In the genomic region with DNA sequence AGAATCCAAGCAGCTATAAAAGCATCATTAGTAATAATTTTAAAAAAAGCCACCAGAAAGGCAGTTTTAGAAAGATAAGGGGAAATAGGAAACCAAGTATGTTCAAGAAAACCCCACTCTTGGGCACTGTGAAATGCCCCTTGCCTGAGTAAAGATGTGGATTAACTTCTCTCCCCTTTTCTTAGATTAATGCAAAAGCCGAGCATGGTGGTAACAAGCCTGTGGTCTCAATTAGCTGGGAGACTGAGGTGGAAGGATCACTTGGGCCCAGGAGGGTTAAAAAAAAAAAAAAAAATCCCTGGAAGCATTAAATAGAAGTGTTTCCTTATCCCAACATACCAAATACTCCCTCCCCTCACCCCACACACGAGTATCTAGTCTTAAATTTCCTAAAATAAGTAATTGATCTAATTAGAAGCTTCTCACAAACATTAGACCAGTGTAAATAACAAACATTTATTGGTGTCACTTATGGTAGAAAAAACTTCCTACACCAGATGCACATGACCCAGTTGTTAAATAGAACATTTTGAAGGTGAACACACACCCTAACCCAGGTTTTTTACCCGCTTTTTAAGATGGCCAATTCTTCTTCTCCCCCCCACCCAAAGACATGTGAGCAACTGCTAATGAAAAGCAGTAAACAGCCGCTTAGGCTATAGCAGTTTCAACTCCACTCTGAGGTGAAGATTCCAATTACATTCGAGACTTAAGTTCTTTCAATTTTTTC, we compare ENCODE assay signal across 9 cellular contexts. TPM values are rescaled to one million over a fixed set of nuclear protein-coding genes. Genes with fewer than 3 reads are reported as not detected.
DNase-seq lines count a peak whose midpoint lies in the region; ATAC-seq and TF ChIP-seq lines count a peak whose summit lies in the region.
"Had no signal": no experiment of that assay in that cellular context is flagged by ENCODE, and none has a peak within 500 bp of the region (broad histone marks: within the 10 kb centered on the region; RNA-seq: fewer than 3 reads in every experiment).

No MANE protein-coding gene starts in this region.

- H3K27me3 Mint-ChIP-seq in activated naive CD4-positive, alpha-beta T cell treated with anti-CD3 and anti-CD28 coated beads, Interleukin-2, amount 10 ng/mL, durations not matched to agents 7 days and 5 days, result peaks cover under 1% of the 10 kb centered on the region
- H3K27me3 Mint-ChIP-seq in activated B cell treated with CpG ODN at 0.5 μM for 24 hours, result no peaks in the 10 kb centered on the region
- H3K27me3 Mint-ChIP-seq in stimulated activated naive CD8-positive, alpha-beta T cell treated with anti-CD3 and anti-CD28 coated beads, Interleukin-15, amount 100 ng/mL, for 72 hours, result no peaks in the 10 kb centered on the region

- H3K4me3 Mint-ChIP-seq in activated naive CD4-positive, alpha-beta T cell treated with anti-CD3 and anti-CD28 coated beads, Interleukin-2, amount 10 ng/mL, durations not matched to agents 7 days and 5 days, result peak overlapping the region; percentile 26
- peak overlapping the region; percentile 8 for H3K4me3 Mint-ChIP-seq in activated B cell treated with CpG ODN at 0.5 μM for 24 hours
- peak overlapping the region; percentile 87 to 94 for H3K4me3 Mint-ChIP-seq in stimulated activated naive CD8-positive, alpha-beta T cell treated with anti-CD3 and anti-CD28 coated beads, Interleukin-15, amount 100 ng/mL, for 72 hours

- H3K27me3 ChIP-seq in MG63, result no peaks in the 10 kb centered on the region
- H3K27me3 ChIP-seq: Peyer's patch had no signal

- H3K4me3 ChIP-seq in fibroblast of the aortic adventitia (ENCODE audit: low read depth, low read length) (peak overlapping the region; percentile 57), MG63 (no peak overlapping the region; the same call in 1 of the 2 replicates)
- H3K4me3 ChIP-seq: Peyer's patch had no signal

- no peaks in the 10 kb centered on the region for H3K9me3 ChIP-seq in MG63
- H3K9me3 ChIP-seq: Peyer's patch had no signal

- no peaks in the 10 kb centered on the region for H3K9me3 Mint-ChIP-seq in activated naive CD4-positive, alpha-beta T cell treated with anti-CD3 and anti-CD28 coated beads, Interleukin-2, amount 10 ng/mL, durations not matched to agents 7 days and 5 days
- H3K9me3 Mint-ChIP-seq in activated B cell treated with CpG ODN at 0.5 μM for 24 hours, result no peaks in the 10 kb centered on the region
- H3K9me3 Mint-ChIP-seq in stimulated activated naive CD8-positive, alpha-beta T cell treated with anti-CD3 and anti-CD28 coated beads, Interleukin-15, amount 100 ng/mL, for 72 hours, result no peaks in the 10 kb centered on the region

- no peak for ATAC-seq in activated B cell treated with CpG ODN at 0.5 μM for 24 hours (ENCODE audit: low read depth)
- ATAC-seq in stimulated activated naive CD8-positive, alpha-beta T cell treated with anti-CD3 and anti-CD28 coated beads, Interleukin-15, amount 100 ng/mL, for 72 hours, result no peak

- H3K36me3 ChIP-seq in MG63, result peaks cover 79% of the 10 kb centered on the region

- no peak for TF ChIP-seq CTCF in activated B cell treated with CpG ODN at 0.5 μM for 24 hours (IDR thresholded peaks at IDR 0.05)
- no peak for TF ChIP-seq CTCF in fibroblast of the aortic adventitia (IDR thresholded peaks at IDR 0.05; ENCODE audit: insufficient read depth, low read length)

- H3K4me1 Mint-ChIP-seq in activated naive CD4-positive, alpha-beta T cell treated with anti-CD3 and anti-CD28 coated beads, Interleukin-2, amount 10 ng/mL, durations not matched to agents 7 days and 5 days, result peaks cover 50% of the 10 kb centered on the region
- H3K4me1 Mint-ChIP-seq in activated B cell treated with CpG ODN at 0.5 μM for 24 hours, result peaks cover 54% of the 10 kb centered on the region
- H3K4me1 Mint-ChIP-seq in stimulated activated naive CD8-positive, alpha-beta T cell treated with anti-CD3 and anti-CD28 coated beads, Interleukin-15, amount 100 ng/mL, for 72 hours, result peaks cover 54% of the 10 kb centered on the region

- CTCF ChIA-PET in activated naive CD4-positive, alpha-beta T cell treated with anti-CD3 and anti-CD28 coated beads, Interleukin-2, amount 10 ng/mL, durations not matched to agents 7 days and 5 days (lab: Charles Lee), result interaction anchor here (0.9 kb wide), 1 partner anchor 125 kb away, joined by 4 read pairs; no protein-coding TSS in a partner anchor
- CTCF ChIA-PET in activated B cell treated with CpG ODN at 0.5 μM for 24 hours (lab: Charles Lee), result interaction anchor here (0.6 kb wide), 1 partner anchor 574 kb away, joined by 7 read pairs; no protein-coding TSS in a partner anchor

- DNase-seq in activated naive CD4-positive, alpha-beta T cell treated with anti-CD3 and anti-CD28 coated beads, Interleukin-2, amount 10 ng/mL, durations not matched to agents 7 days and 5 days, result no peak
- DNase-seq in activated naive CD4-positive, alpha-beta T cell (lab: John Stamatoyannopoulos, UW), result no peak
- DNase-seq in activated B cell treated with CpG ODN at 0.5 μM for 24 hours (no peak), fibroblast of the aortic adventitia (ENCODE audit: low read depth) (peak; percentile 18), D341Med (ENCODE audit: low spot score) (no peak), MG63 (no peak)
- peak in 1 of 2 donors; percentile 14 for DNase-seq in stimulated activated naive CD8-positive, alpha-beta T cell treated with anti-CD3 and anti-CD28 coated beads, Interleukin-15, amount 100 ng/mL, for 72 hours
- DNase-seq in stimulated activated CD4-positive, alpha-beta T cell treated with anti-CD3 and anti-CD28 coated beads, Interleukin-4, amount 100 ng/mL, for 1 hour, result no peak
- DNase-seq: Peyer's patch had no signal

- intact Hi-C loops in activated B cell treated with CpG ODN at 0.5 μM for 24 hours (cut with micrococcal nuclease), result no loop called here

- POLR2A ChIA-PET in activated B cell treated with CpG ODN at 0.5 μM for 24 hours (lab: Charles Lee), result interaction anchor here (0.6 to 0.7 kb wide), 2 partner anchors 83 to 374 kb away, joined by 3 to 7 read pairs; no protein-coding TSS in a partner anchor

- peaks cover 67% of the 10 kb centered on the region for H3K36me3 Mint-ChIP-seq in activated naive CD4-positive, alpha-beta T cell treated with anti-CD3 and anti-CD28 coated beads, Interleukin-2, amount 10 ng/mL, durations not matched to agents 7 days and 5 days
- peaks cover 81% of the 10 kb centered on the region for H3K36me3 Mint-ChIP-seq in activated B cell treated with CpG ODN at 0.5 μM for 24 hours (ENCODE audit: low read depth)

- no peak overlapping the region for H3K27ac Mint-ChIP-seq in activated naive CD4-positive, alpha-beta T cell treated with anti-CD3 and anti-CD28 coated beads, Interleukin-2, amount 10 ng/mL, durations not matched to agents 7 days and 5 days
- no peak overlapping the region for H3K27ac Mint-ChIP-seq in activated B cell treated with CpG ODN at 0.5 μM for 24 hours
- peak overlapping the region; percentile 70 to 100 for H3K27ac Mint-ChIP-seq in stimulated activated naive CD8-positive, alpha-beta T cell treated with anti-CD3 and anti-CD28 coated beads, Interleukin-15, amount 100 ng/mL, for 72 hours

RNA-seq across cellular contexts. Expression of a gene that starts 5.2 kb away (rescaled TPM):
- total RNA-seq in activated B cell treated with CpG ODN at 0.5 μM for 24 hours (118 and 119 TPM in 2 replicates), fibroblast of the aortic adventitia (ENCODE audit: low replicate concordance) (126 and 128 TPM in 2 replicates)
- 117 and 156 TPM in 2 replicates for total RNA-seq in MG63 (2014; rRNA removed; shearing (Covaris generic); ENCODE audit: low replicate concordance)

RNA-seq across cellular contexts. Expression of a gene that starts 25.7 kb away (rescaled TPM):
- 46.6 and 53.9 TPM in 2 replicates for total RNA-seq in activated B cell treated with CpG ODN at 0.5 μM for 24 hours
- 52.7 and 53.1 TPM in 2 replicates for total RNA-seq in fibroblast of the aortic adventitia (ENCODE audit: low replicate concordance)
- 27.5 and 31.4 TPM in 2 replicates for total RNA-seq in MG63 (2014; rRNA removed; shearing (Covaris generic); ENCODE audit: low replicate concordance)

RNA-seq across cellular contexts. Expression of a gene that starts 35.6 kb away (rescaled TPM):
- total RNA-seq in activated B cell treated with CpG ODN at 0.5 μM for 24 hours (19.1 and 19.4 TPM in 2 replicates), fibroblast of the aortic adventitia (ENCODE audit: low replicate concordance) (9.2 and 25.2 TPM in 2 replicates)
- total RNA-seq in MG63 (2014; rRNA removed; shearing (Covaris generic); ENCODE audit: low replicate concordance), result 50.4 and 74.2 TPM in 2 replicates

RNA-seq across cellular contexts. Expression of a gene that starts 46.4 kb away (rescaled TPM):
- total RNA-seq in activated B cell treated with CpG ODN at 0.5 μM for 24 hours, result 41.2 and 47.0 TPM in 2 replicates
- 28.0 and 28.5 TPM in 2 replicates for total RNA-seq in fibroblast of the aortic adventitia (ENCODE audit: low replicate concordance)
- total RNA-seq in MG63 (2014; rRNA removed; shearing (Covaris generic); ENCODE audit: low replicate concordance), result 17.0 and 23.4 TPM in 2 replicates

Comparison
In these comparisons a context has a peak if more than half of its experiments do, and no peak if none do; other contexts are left out.
1. H3K27ac Mint-ChIP-seq: peak in stimulated activated naive CD8-positive, alpha-beta T cell treated with anti-CD3 and anti-CD28 coated beads, Interleukin-15, amount 100 ng/mL, for 72 hours (2 of 2); none in activated naive CD4-positive, alpha-beta T cell treated with anti-CD3 and anti-CD28 coated beads, Interleukin-2, amount 10 ng/mL, durations not matched to agents 7 days and 5 days (single experiment) and activated B cell treated with CpG ODN at 0.5 μM for 24 hours (single experiment).
2. H3K4me3 Mint-ChIP-seq: peak in every context shown above with its lines; median percentile 90 in stimulated activated naive CD8-positive, alpha-beta T cell treated with anti-CD3 and anti-CD28 coated beads, Interleukin-15, amount 100 ng/mL, for 72 hours; 26 in activated naive CD4-positive, alpha-beta T cell treated with anti-CD3 and anti-CD28 coated beads, Interleukin-2, amount 10 ng/mL, durations not matched to agents 7 days and 5 days; 8 in activated B cell treated with CpG ODN at 0.5 μM for 24 hours.